In genomic region chr6:22448311-22448711, GRCh38 we compare ENCODE assay signal across 11 cellular contexts.
DNase-seq lines count a peak whose midpoint lies in the region; ATAC-seq and TF ChIP-seq lines count a peak whose summit lies in the region.
"Had no signal": no experiment of that assay in that cellular context is flagged by ENCODE, and none has a peak within 500 bp of the region (broad histone marks: within the 10 kb centered on the region; RNA-seq: fewer than 3 reads in every experiment).

No MANE protein-coding gene starts in this region.

- H3K36me3 ChIP-seq in lung (ENCODE audit: control insufficient read depth in 2 of 2, insufficient read depth in 2 of 2, low read length in 2 of 2), result no peaks in the 10 kb centered on the region
- H3K36me3 ChIP-seq: lower lobe of right lung had no signal

- H3K4me3 ChIP-seq in lung, result no peak overlapping the region
- H3K4me3 ChIP-seq: lower lobe of right lung had no signal

- no peaks in the 10 kb centered on the region for H3K9me3 ChIP-seq in lung (ENCODE audit: control insufficient read depth in 2 of 2, insufficient read depth in 1 of 2, low read length in 1 of 2)
- H3K9me3 ChIP-seq: lower lobe of right lung had no signal

- ATAC-seq in lung (ENCODE audit: insufficient read depth, low FRiP score) (peak; percentile 51), GM19452 (IDR thresholded peaks at IDR 0.05; ENCODE audit: unreplicated experiment) (no peak), HG02642 (IDR thresholded peaks at IDR 0.05; ENCODE audit: poor library complexity, unreplicated experiment) (no peak), HG02571 (IDR thresholded peaks at IDR 0.05; ENCODE audit: unreplicated experiment) (no peak)

- no peak for TF ChIP-seq CTCF in lung (IDR thresholded peaks at IDR 0.05; ENCODE audit: control extremely low read depth, extremely low read depth)

- peaks cover 0 to 3% of the 10 kb centered on the region in 2 donors for H3K4me1 ChIP-seq in lung (ENCODE audit: control insufficient read depth in 2 of 2, insufficient read depth in 2 of 2, low read length in 2 of 2)

- H3K27ac ChIP-seq in lung (ENCODE audit: low read depth in 1 of 2, low read length in 1 of 2), result no peak overlapping the region
- H3K27ac ChIP-seq: lower lobe of right lung had no signal

- WGBS in lung, 2 donors, result 51 to 72% methylated on average over 6 of the region's 6 CpGs

- no peaks in the 10 kb centered on the region for H3K27me3 ChIP-seq in lung (ENCODE audit: control insufficient read depth, insufficient read depth)

- DNase-seq in A172 (ENCODE audit: low spot score), result peak; percentile 22
- peak; percentile 69 for DNase-seq in M059J (ENCODE audit: low read depth)
- DNase-seq in dermis blood vessel endothelial cell, result peak; percentile 98
- no peak for DNase-seq in lung (ENCODE audit: low spot score)
- no peak for DNase-seq in NK-92 (lab: John Stamatoyannopoulos, UW; ENCODE audit: unreplicated experiment)
- DNase-seq: lower lobe of right lung; NCI-H1092; stimulated activated naive CD4-positive, alpha-beta T cell treated with Interleukin-2 at 50 U/mL for 16 hours had no signal

Comparison
In these comparisons a context has a peak if more than half of its experiments do, and no peak if none do; other contexts are left out.
1. DNase-seq: peak in A172 (single experiment), M059J (single experiment) and dermis blood vessel endothelial cell (single experiment); none in lung (single experiment) and NK-92 (single experiment).